Comparison of ENCODE assay signal across 1 cellular context in genomic region chr16:16045311-16045710, GRCh38.
TF ChIP-seq lines count a peak whose summit lies in the region.

No MANE protein-coding gene starts in this region.

TF ChIP-seq in WTC11, 78 proteins besides CTCF, POLR2A, EP300 and RAD21 (continued from another document):
- TF ChIP-seq ZNF532 (CRISPR knock-in tag; IDR thresholded peaks at IDR 0.05; ENCODE audit: borderline replicate concordance) (no peak), JUN (CRISPR knock-in tag; IDR thresholded peaks at IDR 0.05) (no peak), NR3C1 (CRISPR knock-in tag; conservative IDR thresholded peaks at IDR 0.05; ENCODE audit: low read depth) (no peak), ZBTB21 (CRISPR knock-in tag; IDR thresholded peaks at IDR 0.05; ENCODE audit: borderline replicate concordance) (no peak), GTF2I (CRISPR knock-in tag; conservative IDR thresholded peaks at IDR 0.05) (no peak), ZNF232 (CRISPR knock-in tag; IDR thresholded peaks at IDR 0.05) (no peak), HMGA2 (CRISPR knock-in tag; IDR thresholded peaks at IDR 0.05) (no peak), IRF1 (CRISPR knock-in tag; IDR thresholded peaks at IDR 0.05) (no peak), OVOL2 (CRISPR knock-in tag; IDR thresholded peaks at IDR 0.05; ENCODE audit: borderline replicate concordance) (no peak)
TF ChIP-seq in WTC11: peak in this region for 0.
